28 cellular contexts compared by ENCODE assay signal in genomic region chr6:2639167-2639566, GRCh38.
"Had no signal": no experiment of that assay in that cellular context is flagged by ENCODE, and none has a peak within 500 bp of the region (broad histone marks: within the 10 kb centered on the region; RNA-seq: fewer than 3 reads in every experiment).

No MANE protein-coding gene starts in this region.

- H3K9me3 ChIP-seq: gastroesophageal sphincter, heart left ventricle, left lung, lower lobe of right lung had no signal

- H2AFZ ChIP-seq: hepatocyte had no signal

- H3K79me2 ChIP-seq: hepatocyte had no signal

- H3K27me3 ChIP-seq: gastroesophageal sphincter, hepatocyte had no signal

- H3K4me3 ChIP-seq: coronary artery, dorsolateral prefrontal cortex, gastroesophageal sphincter, heart left ventricle, hepatocyte, left lung, lower lobe of right lung had no signal

- H3K27ac ChIP-seq: dorsolateral prefrontal cortex, epithelial cell of prostate, foreskin keratinocyte, heart left ventricle, hepatocyte, left lung, lower lobe of right lung had no signal

- H3K4me3 Mint-ChIP-seq: effector memory CD8-positive, alpha-beta T cell; endodermal cell; immature natural killer cell had no signal

- FAIRE-seq: colon, endometrium, frontal cortex, kidney had no signal

- H3K9me3 Mint-ChIP-seq: effector memory CD8-positive, alpha-beta T cell; endodermal cell; immature natural killer cell; naive thymus-derived CD4-positive, alpha-beta T cell had no signal

- DNase-seq: dermis blood vessel endothelial cell; dorsolateral prefrontal cortex; effector CD8-positive, alpha-beta T cell; effector memory CD8-positive, alpha-beta T cell; endodermal cell; erythroblast; foreskin keratinocyte; heart left ventricle; hypothalamus; immature natural killer cell; islet precursor cell; kidney; kidney glomerular epithelial cell; left colon; left lung; left ventricle myocardium superior; lower lobe of right lung; mesenchymal stem cell; midbrain; naive thymus-derived CD4-positive, alpha-beta T cell had no signal

- H3K36me3 Mint-ChIP-seq: immature natural killer cell; naive thymus-derived CD4-positive, alpha-beta T cell had no signal

- H3K36me3 ChIP-seq: gastroesophageal sphincter, heart left ventricle, left lung, lower lobe of right lung had no signal

- H3K4me1 ChIP-seq: foreskin keratinocyte had no signal

- H3K27ac Mint-ChIP-seq: effector memory CD8-positive, alpha-beta T cell; endodermal cell; immature natural killer cell; naive thymus-derived CD4-positive, alpha-beta T cell had no signal

- ATAC-seq: effector memory CD8-positive, alpha-beta T cell; esophagus mucosa; foreskin keratinocyte; gastroesophageal sphincter; left colon; left lung; left ventricle myocardium superior; lower lobe of right lung; naive thymus-derived CD4-positive, alpha-beta T cell had no signal

- H3K4me2 ChIP-seq: hepatocyte had no signal
